ENCODE assay signal across 17 cellular contexts in the genomic region with DNA sequence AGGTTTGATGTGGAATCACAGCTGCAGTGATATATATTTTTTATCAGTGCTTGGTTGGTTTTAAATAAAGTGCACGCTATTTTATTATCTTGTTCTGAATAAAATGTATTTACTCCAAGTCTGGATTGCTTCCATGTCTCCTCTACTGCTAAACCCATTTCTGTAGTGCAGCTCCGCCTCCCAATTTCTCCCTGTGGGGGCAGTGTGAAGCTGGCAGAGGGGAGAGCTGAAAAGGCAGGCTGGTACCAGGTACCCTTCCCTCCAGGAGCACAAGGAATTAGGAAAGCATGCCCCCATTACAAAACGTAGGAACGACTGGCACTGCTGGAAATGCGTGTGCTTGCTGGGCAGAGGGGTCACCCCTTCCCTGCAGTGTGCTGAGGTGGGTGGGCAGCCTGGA. TPM values are rescaled to one million over a fixed set of nuclear protein-coding genes. Genes with fewer than 3 reads are reported as not detected.
DNase-seq lines count a peak whose midpoint lies in the region; ATAC-seq and TF ChIP-seq lines count a peak whose summit lies in the region.
"Had no signal": no experiment of that assay in that cellular context is flagged by ENCODE, and none has a peak within 500 bp of the region (broad histone marks: within the 10 kb centered on the region; RNA-seq: fewer than 3 reads in every experiment).

No MANE protein-coding gene starts in this region.

- no peaks in the 10 kb centered on the region for H3K9me3 ChIP-seq in T-helper 17 cell (ENCODE audit: control insufficient read depth, low read length, poor library complexity, severe bottlenecking)
- H3K9me3 ChIP-seq: body of pancreas had no signal

- H3K27ac Mint-ChIP-seq in T-helper 17 cell (no peak overlapping the region), neural crest cell (ENCODE audit: unreplicated experiment) (no peak overlapping the region)
- H3K27ac Mint-ChIP-seq: activated CD4-positive, alpha-beta T cell treated with anti-CD3 and anti-CD28 coated beads for 36 hours; activated T-helper 2 cell treated with anti-CD3 and anti-CD28 coated beads, Interferon-gamma antibody, Interleukin-2, Interleukin-4, amounts not matched to agents 10 μg/mL and 5 μg/mL and 100 μg/mL, durations not matched to agents 14 hours and 24 hours and 36 hours had no signal

- H3K27me3 Mint-ChIP-seq in T-helper 17 cell = peaks cover 42% of the 10 kb centered on the region
- H3K27me3 Mint-ChIP-seq in neural crest cell (ENCODE audit: low read depth) = no peaks in the 10 kb centered on the region

- ATAC-seq in T-helper 17 cell = no peak
- ATAC-seq in GM18867 (IDR thresholded peaks at IDR 0.05; ENCODE audit: unreplicated experiment) = no peak
- no peak for ATAC-seq in stimulated activated naive CD8-positive, alpha-beta T cell treated with anti-CD3 and anti-CD28 coated beads, Interleukin-15, Interleukin-2, amounts not matched to agents 100 U/mL and 50 U/mL, for 24 hours
- ATAC-seq: body of pancreas had no signal

- H3K36me3 Mint-ChIP-seq in T-helper 17 cell (ENCODE audit: low read depth) (peaks cover 9% of the 10 kb centered on the region), neural crest cell (ENCODE audit: low read depth) (peaks cover 14% of the 10 kb centered on the region)

- DNase-seq in NCI-H82 (lab: John Stamatoyannopoulos, UW) (peak; percentile 4), NCI-H82 treated with DMSO at 0.1 percent for 48 hours (lab: John Stamatoyannopoulos, UW; ENCODE audit: unreplicated experiment) (no peak), G401 (ENCODE audit: low spot score) (peak; percentile 60), T-helper 17 cell (no peak), neural crest cell (ENCODE audit: low read depth, low spot score) (no peak), coronary artery (ENCODE audit: low spot score) (no peak)
- DNase-seq in stimulated activated naive CD8-positive, alpha-beta T cell treated with anti-CD3 and anti-CD28 coated beads, Interleukin-15, Interleukin-2, amounts not matched to agents 100 U/mL and 50 U/mL, for 24 hours = no peak
- DNase-seq: ACHN, DMS153, OCI-M1, SW 1271 had no signal

- no peaks in the 10 kb centered on the region for H3K9me3 Mint-ChIP-seq in neural crest cell
- H3K9me3 Mint-ChIP-seq: activated T-helper 2 cell treated with anti-CD3 and anti-CD28 coated beads, Interferon-gamma antibody, Interleukin-2, Interleukin-4, amounts not matched to agents 10 μg/mL and 5 μg/mL and 100 μg/mL, durations not matched to agents 14 hours and 24 hours and 36 hours had no signal

- no peak overlapping the region for H3K27ac ChIP-seq in coronary artery
- H3K27ac ChIP-seq: body of pancreas had no signal

- H3K4me1 Mint-ChIP-seq in T-helper 17 cell (peaks cover 10% of the 10 kb centered on the region), neural crest cell (peaks cover 28% of the 10 kb centered on the region)

- in situ Hi-C loops in G401 (cut with HindIII; ENCODE audit: low sequenced_read_pairs) = no loop called here

- H3K4me3 ChIP-seq in coronary artery = no peak overlapping the region
- H3K4me3 ChIP-seq: body of pancreas, lung had no signal

- TF ChIP-seq CTCF in neural crest cell (conservative IDR thresholded peaks at IDR 0.05) = no peak
- TF ChIP-seq CTCF in coronary artery (IDR thresholded peaks at IDR 0.05) = no peak

- peak overlapping the region; percentile 79 for H3K4me3 Mint-ChIP-seq in T-helper 17 cell
- H3K4me3 Mint-ChIP-seq in neural crest cell = peak overlapping the region; percentile 83

RNA-seq across cellular contexts. Expression of gene TMEM132A, which starts 0.9 kb away (rescaled TPM):
- 51.7 and 53.5 TPM in 2 replicates for total RNA-seq in G401 (2014; rRNA removed; shearing (Covaris generic))
- total RNA-seq in T-helper 17 cell (not detected), neural crest cell (195 and 216 TPM in 2 replicates)

RNA-seq across cellular contexts. Expression of gene TMEM109, which starts 9.4 kb away (rescaled TPM):
- 13.5 and 13.7 TPM in 2 replicates for total RNA-seq in G401 (2014; rRNA removed; shearing (Covaris generic))
- 10 to 100 TPM; 42.8 to 52.7 TPM for total RNA-seq in T-helper 17 cell
- total RNA-seq in neural crest cell = 64.4 and 65.6 TPM in 2 replicates

RNA-seq across cellular contexts. Expression of gene PRPF19, which starts 16.9 kb away (rescaled TPM):
- 121 and 165 TPM in 2 replicates for total RNA-seq in G401 (2014; rRNA removed; shearing (Covaris generic))
- 10 to 100 TPM; 66.7 to 87.5 TPM for total RNA-seq in T-helper 17 cell
- total RNA-seq in neural crest cell = 183 and 189 TPM in 2 replicates

RNA-seq across cellular contexts. Expression of gene SLC15A3, which starts 28.6 kb away (rescaled TPM):
- total RNA-seq in G401 (2014; rRNA removed; shearing (Covaris generic)) = 0.55 TPM in 1 of 2 replicates, not detected in the other
- 10 to 100 TPM in 1 of 2 donors, 1 to 10 TPM in 1; 3.5 to 11.2 TPM for total RNA-seq in T-helper 17 cell
- 7.4 and 10.4 TPM in 2 replicates for total RNA-seq in neural crest cell

RNA-seq across cellular contexts. Expression of gene CD6, which starts 48.2 kb away (rescaled TPM):
- total RNA-seq in G401 (2014; rRNA removed; shearing (Covaris generic)) = not detected in 2 replicates
- 100 to 1,000 TPM; 533 to 568 TPM for total RNA-seq in T-helper 17 cell
- 0.30 and 0.39 TPM in 2 replicates for total RNA-seq in neural crest cell
- total RNA-seq: osteocyte had no signal

Comparison
In these comparisons a context has a peak if more than half of its experiments do, and no peak if none do; other contexts are left out.
1. DNase-seq: peak in NCI-H82 (single experiment) and G401 (single experiment); none in NCI-H82 treated with DMSO at 0.1 percent for 48 hours (single experiment), T-helper 17 cell (0 of 3), neural crest cell (single experiment), coronary artery (single experiment) and stimulated activated naive CD8-positive, alpha-beta T cell treated with anti-CD3 and anti-CD28 coated beads, Interleukin-15, Interleukin-2, amounts not matched to agents 100 U/mL and 50 U/mL, for 24 hours (single experiment).
2. RNA of gene TMEM132A, which starts 0.9 kb away (total RNA-seq): 195 to 216 TPM in neural crest cell and 51.7 to 53.5 TPM in G401; not detected in T-helper 17 cell; every median in the first group is over 10 times any median in the second.